ENCODE assay signal across 9 cellular contexts in genomic region chr11:59680287-59681154, GRCh38. TPM values are rescaled to one million over a fixed set of nuclear protein-coding genes. Genes with fewer than 3 reads are reported as not detected.
DNase-seq lines count a peak whose midpoint lies in the region; ATAC-seq and TF ChIP-seq lines count a peak whose summit lies in the region.
"Had no signal": no experiment of that assay in that cellular context is flagged by ENCODE, and none has a peak within 500 bp of the region (broad histone marks: within the 10 kb centered on the region; RNA-seq: fewer than 3 reads in every experiment).

No MANE protein-coding gene starts in this region.

- H3K79me2 ChIP-seq in DND-41 (ENCODE audit: insufficient read depth, low read length) (no peaks in the 10 kb centered on the region), PC-3 (ENCODE audit: low read length) (no peaks in the 10 kb centered on the region), trophoblast cell (ENCODE audit: control insufficient read depth, insufficient read depth, low read length, poor library complexity) (no peaks in the 10 kb centered on the region)

- H4K20me1 ChIP-seq in DND-41 (ENCODE audit: insufficient read depth, low read length) (no peaks in the 10 kb centered on the region), PC-3 (ENCODE audit: low read length) (no peaks in the 10 kb centered on the region)

- H3K4me3 Mint-ChIP-seq in activated T-cell treated with anti-CD3 and anti-CD28 coated beads, Interleukin-2, amount 50 U/mL, for 72 hours: no peak overlapping the region

- H3K36me3 ChIP-seq in DND-41 (ENCODE audit: insufficient read depth, low read length): no peaks in the 10 kb centered on the region
- no peaks in the 10 kb centered on the region for H3K36me3 ChIP-seq in PC-3 (ENCODE audit: low read depth, low read length)
- no peaks in the 10 kb centered on the region for H3K36me3 ChIP-seq in trophoblast cell (ENCODE audit: control insufficient read depth in 1 of 2, insufficient read depth in 2 of 2, low read length in 2 of 2)

- H3F3A ChIP-seq in PC-3 (ENCODE audit: low read length, unreplicated experiment): no peaks in the 10 kb centered on the region

- no peaks in the 10 kb centered on the region for H3K9me2 ChIP-seq in PC-3 (replicated peaks; ENCODE audit: low read length)

- ATAC-seq in DND-41 (ENCODE audit: insufficient read depth, low read depth) (peak; percentile 98), GM21390 (IDR thresholded peaks at IDR 0.05; ENCODE audit: unreplicated experiment) (peak; percentile 95), PC-3 (peak; percentile 100)
- peak; percentile 80 for ATAC-seq in activated T-cell treated with anti-CD3 and anti-CD28 coated beads, Interleukin-2, amount 50 U/mL, for 72 hours (replicated peaks in 1 of 2)

- POLR2A ChIA-PET in PC-3 (lab: Charles Lee; ENCODE audit: unreplicated experiment): interaction anchor here (0.5 kb wide), 1 partner anchor 143 kb away, joined by 3 read pairs; no protein-coding TSS in a partner anchor

- no peak overlapping the region for H3K23ac ChIP-seq in trophoblast cell (ENCODE audit: low read length)

- no peak overlapping the region for H2BK5ac ChIP-seq in trophoblast cell (ENCODE audit: low read depth, low read length, poor library complexity)

- H3K27ac ChIP-seq in DND-41 (ENCODE audit: low read length) (no peak overlapping the region), PC-3 (ENCODE audit: low read length) (no peak overlapping the region), trophoblast cell (ENCODE audit: low read depth, low read length) (no peak overlapping the region)

- no peak overlapping the region for H4K8ac ChIP-seq in trophoblast cell (ENCODE audit: low read depth, low read length)

- H3K4me2 ChIP-seq in DND-41 (ENCODE audit: insufficient read depth, low read length): no peak overlapping the region
- H3K4me2 ChIP-seq in PC-3 (ENCODE audit: low read length): no peak overlapping the region
- H3K4me2 ChIP-seq in trophoblast cell (ENCODE audit: low read length): no peak overlapping the region

- CTCF ChIA-PET in PC-3 (lab: Charles Lee): no interaction called here

- H3K9me3 Mint-ChIP-seq in activated T-cell treated with anti-CD3 and anti-CD28 coated beads, Interleukin-2, amount 50 U/mL, for 72 hours: no peaks in the 10 kb centered on the region

- no peaks in the 10 kb centered on the region for H3K36me3 Mint-ChIP-seq in activated T-cell treated with anti-CD3 and anti-CD28 coated beads, Interleukin-2, amount 50 U/mL, for 72 hours (ENCODE audit: insufficient read depth in 2 of 2)

- H3K9ac ChIP-seq in DND-41 (ENCODE audit: low read depth, low read length) (no peak overlapping the region), PC-3 (ENCODE audit: low read length) (no peak overlapping the region), trophoblast cell (ENCODE audit: low read length) (no peak overlapping the region)

- intact Hi-C loops in PC-3 (cut with micrococcal nuclease): loop anchor here (1.0 kb wide), 1 partner anchor 143 kb away; no protein-coding TSS in a partner anchor

- H2BK120ac ChIP-seq in trophoblast cell (ENCODE audit: insufficient read depth, low read length, poor library complexity): no peak overlapping the region

- no peaks in the 10 kb centered on the region for H3K4me1 ChIP-seq in DND-41 (ENCODE audit: insufficient read depth, low read length)
- no peaks in the 10 kb centered on the region for H3K4me1 ChIP-seq in PC-3 (ENCODE audit: insufficient read depth, low read length)
- no peaks in the 10 kb centered on the region for H3K4me1 ChIP-seq in trophoblast cell (ENCODE audit: control insufficient read depth in 1 of 2, insufficient read depth in 2 of 2, low read length in 2 of 2)

- H3K14ac ChIP-seq in trophoblast cell (ENCODE audit: low read length): no peak overlapping the region

- no CpG with 5 or more reads among the region's 1 CpG for WGBS in trophoblast cell (ENCODE audit: extremely low coverage, insufficient coverage, insufficient read length)

- H3K27me3 ChIP-seq in DND-41 (ENCODE audit: insufficient read depth, low read length, poor library complexity): no peaks in the 10 kb centered on the region
- no peaks in the 10 kb centered on the region for H3K27me3 ChIP-seq in PC-3 (ENCODE audit: low read length)
- H3K27me3 ChIP-seq in trophoblast cell (ENCODE audit: insufficient read depth, low read length): no peaks in the 10 kb centered on the region

- H3K79me1 ChIP-seq in trophoblast cell (ENCODE audit: low read length): no peaks in the 10 kb centered on the region

- peak; percentile 69 for DNase-seq in DND-41
- DNase-seq in HT-29 (ENCODE audit: low spot score): peak; percentile 89
- DNase-seq in PC-3: peak; percentile 87
- peak; percentile 55 to 58 for DNase-seq in activated T-cell treated with anti-CD3 and anti-CD28 coated beads, Interleukin-2, amount 50 U/mL, for 72 hours
- peak; percentile 94 for DNase-seq in fibroblast of villous mesenchyme (ENCODE audit: low read depth)
- DNase-seq in trophoblast cell: peak; percentile 65 to 84
- no peak for DNase-seq in cerebellum (ENCODE audit: low spot score)

- no peak overlapping the region for H4K12ac ChIP-seq in trophoblast cell (ENCODE audit: low read depth, low read length)

- H2AFZ ChIP-seq in DND-41 (ENCODE audit: low read depth, low read length) (no peak overlapping the region), PC-3 (ENCODE audit: low read length) (no peak overlapping the region), trophoblast cell (ENCODE audit: insufficient read depth, low read length, poor library complexity) (no peak overlapping the region)

- no peak overlapping the region for H3K27ac Mint-ChIP-seq in activated T-cell treated with anti-CD3 and anti-CD28 coated beads, Interleukin-2, amount 50 U/mL, for 72 hours

- H2BK12ac ChIP-seq in trophoblast cell (ENCODE audit: low read length): peak overlapping the region; percentile 23

- H3K4me3 ChIP-seq in DND-41 (ENCODE audit: low read depth in 1 of 2, low read length in 2 of 2): no peak overlapping the region
- no peak overlapping the region for H3K4me3 ChIP-seq in PC-3 (ENCODE audit: low read length)
- H3K4me3 ChIP-seq in fibroblast of villous mesenchyme (ENCODE audit: low read depth, low read length): no peak overlapping the region
- H3K4me3 ChIP-seq in trophoblast cell (ENCODE audit: low read depth, low read length): no peak overlapping the region

- H3K18ac ChIP-seq in trophoblast cell (ENCODE audit: low read length): no peak overlapping the region

- H2AK5ac ChIP-seq in trophoblast cell (ENCODE audit: low read length): no peak overlapping the region

- peak; percentile 83 for TF ChIP-seq CTCF in DND-41 (IDR thresholded peaks at IDR 0.05; ENCODE audit: borderline replicate concordance, extremely low read depth, low read length, poor library complexity, severe bottlenecking)
- TF ChIP-seq CTCF in PC-3 (conservative IDR thresholded peaks at IDR 0.05; ENCODE audit: low read depth, low read length): peak; percentile 97
- TF ChIP-seq CTCF in fibroblast of villous mesenchyme (IDR thresholded peaks at IDR 0.05; ENCODE audit: insufficient read depth, low read depth, low read length): peak; percentile 93

- no peak overlapping the region for H3K4ac ChIP-seq in trophoblast cell (ENCODE audit: low read depth, low read length)

- H3K9me3 ChIP-seq in DND-41 (ENCODE audit: insufficient read depth, low read length, severe bottlenecking) (no peaks in the 10 kb centered on the region), PC-3 (ENCODE audit: low read length) (no peaks in the 10 kb centered on the region), trophoblast cell (ENCODE audit: insufficient read depth, low read depth, low read length) (no peaks in the 10 kb centered on the region)

- peaks cover 10% of the 10 kb centered on the region for H3K4me1 Mint-ChIP-seq in activated T-cell treated with anti-CD3 and anti-CD28 coated beads, Interleukin-2, amount 50 U/mL, for 72 hours (ENCODE audit: low read depth)

- H3K27me3 Mint-ChIP-seq in activated T-cell treated with anti-CD3 and anti-CD28 coated beads, Interleukin-2, amount 50 U/mL, for 72 hours (ENCODE audit: low read depth): peaks cover 8% of the 10 kb centered on the region

- BruUV-seq in PC-3 (replicated peaks; lab: Mats Ljungman, UMichigan): no TSS peak

- H4K91ac ChIP-seq in trophoblast cell (ENCODE audit: low read depth, low read length): no peak overlapping the region

RNA-seq across cellular contexts. Expression of gene PATL1, which starts 11.7 kb away (rescaled TPM):
- 14.6 and 15.6 TPM in 2 replicates for total RNA-seq in HT-29 (2014; rRNA removed; shearing (Covaris generic))
- total RNA-seq in PC-3 (2014; rRNA removed): 18.1 and 23.1 TPM in 2 replicates
- 10 to 100 TPM; 70.9 to 75.1 TPM for total RNA-seq in activated T-cell treated with anti-CD3 and anti-CD28 coated beads, Interleukin-2, amount 50 U/mL, for 72 hours
- total RNA-seq in fibroblast of villous mesenchyme: 15.5 and 17.1 TPM in 2 replicates
- polyA plus RNA-seq in trophoblast cell (2013): 27.1 and 27.2 TPM in 2 replicates
- 7.9 TPM for total RNA-seq in cerebellum

RNA-seq across cellular contexts. Expression of gene OR10V1, which starts 33.1 kb away (rescaled TPM):
- not detected in 2 replicates for total RNA-seq in HT-29 (2014; rRNA removed; shearing (Covaris generic))
- total RNA-seq in PC-3 (2014; rRNA removed) (not detected in 2 replicates), fibroblast of villous mesenchyme (not detected in 2 replicates), cerebellum (not detected)
- total RNA-seq in activated T-cell treated with anti-CD3 and anti-CD28 coated beads, Interleukin-2, amount 50 U/mL, for 72 hours: not detected
- not detected in 2 replicates for polyA plus RNA-seq in trophoblast cell (2013)
- total RNA-seq: frontal cortex had no signal
